In genomic region chr19:10353793-10354391, GRCh38 we compare ENCODE assay signal across 9 cellular contexts. TPM values are rescaled to one million over a fixed set of nuclear protein-coding genes. Genes with fewer than 3 reads are reported as not detected.
DNase-seq lines count a peak whose midpoint lies in the region; ATAC-seq and TF ChIP-seq lines count a peak whose summit lies in the region.
"Had no signal": no experiment of that assay in that cellular context is flagged by ENCODE, and none has a peak within 500 bp of the region (broad histone marks: within the 10 kb centered on the region; RNA-seq: fewer than 3 reads in every experiment).

No MANE protein-coding gene starts in this region.

- no peak overlapping the region for H3K27ac ChIP-seq in neural progenitor cell

- peak overlapping the region; percentile 84 for H3K4me2 ChIP-seq in neural progenitor cell

- no peaks in the 10 kb centered on the region for H3K27me3 ChIP-seq in neural progenitor cell

- peak overlapping the region; percentile 50 for H3K4me3 ChIP-seq in neural progenitor cell

- H3K36me3 Mint-ChIP-seq in neural progenitor cell, result peaks cover 11% of the 10 kb centered on the region
- H3K36me3 Mint-ChIP-seq: activated naive CD8-positive, alpha-beta T cell had no signal

- H3K9me3 Mint-ChIP-seq in neural progenitor cell, result no peaks in the 10 kb centered on the region

- no peaks in the 10 kb centered on the region for H3K9me3 ChIP-seq in neural progenitor cell (ENCODE audit: low read depth)

- H3K4me3 Mint-ChIP-seq in neural progenitor cell, result peak overlapping the region; percentile 69
- H3K4me3 Mint-ChIP-seq: activated naive CD8-positive, alpha-beta T cell had no signal

- DNase-seq in EH (ENCODE audit: low read depth), result peak; percentile 19
- peak; percentile 7 for DNase-seq in SK-MEL-5 (ENCODE audit: low read depth, low spot score)
- peak; percentile 19 for DNase-seq in effector CD8-positive, alpha-beta T cell (lab: John Stamatoyannopoulos, UW)
- peak; percentile 95 for DNase-seq in neural progenitor cell (ENCODE audit: low spot score)
- DNase-seq in COLO829 (ENCODE audit: low spot score), result no peak
- no peak for DNase-seq in NCI-H2081 treated with DMSO at 0.1 percent for 48 hours (lab: John Stamatoyannopoulos, UW)
- no peak for DNase-seq in HuH-7.5 (ENCODE audit: low spot score)

- peak overlapping the region; percentile 68 for H2AFZ ChIP-seq in neural progenitor cell (replicated peaks)

- H3K27ac Mint-ChIP-seq in neural progenitor cell, result no peak overlapping the region
- H3K27ac Mint-ChIP-seq: activated naive CD8-positive, alpha-beta T cell had no signal

- H3F3A ChIP-seq in neural progenitor cell (ENCODE audit: low read depth), result peaks cover 31% of the 10 kb centered on the region

- ATAC-seq in HG03565 (IDR thresholded peaks at IDR 0.05; ENCODE audit: unreplicated experiment), result no peak

- no peak for TF ChIP-seq CTCF in neural progenitor cell (IDR thresholded peaks at IDR 0.05)

- no peaks in the 10 kb centered on the region for H3K36me3 ChIP-seq in neural progenitor cell

- H4K20me1 ChIP-seq in neural progenitor cell (ENCODE audit: low read depth), result peaks cover 23% of the 10 kb centered on the region

- in situ Hi-C loops in SK-MEL-5 (cut with HindIII; ENCODE audit: low pct_unique_long_range_greater_than_20kb, low sequenced_read_pairs), result no loop called here

- no peak overlapping the region for H3K9ac ChIP-seq in neural progenitor cell

- H3K27me3 Mint-ChIP-seq in neural progenitor cell (ENCODE audit: insufficient read depth, low read depth), result peaks cover 2% of the 10 kb centered on the region
- H3K27me3 Mint-ChIP-seq: activated naive CD8-positive, alpha-beta T cell had no signal

- peaks cover 10% of the 10 kb centered on the region for H3K4me1 ChIP-seq in neural progenitor cell

- no peaks in the 10 kb centered on the region for H3K79me2 ChIP-seq in neural progenitor cell (ENCODE audit: low read depth)

- H3K4me1 Mint-ChIP-seq in neural progenitor cell, result peaks cover 20% of the 10 kb centered on the region

RNA-seq across cellular contexts. Expression of gene ICAM3, which starts 14.5 kb away (rescaled TPM):
- 6.1 and 7.6 TPM in 2 replicates for total RNA-seq in SK-MEL-5 (2014; rRNA removed; shearing (Covaris generic))
- 5.5 and 6.8 TPM in 2 replicates for polyA plus RNA-seq in SK-MEL-5 (2015; cell fraction: cytosol; rRNA removed)
- 0.51 and 0.85 TPM in 2 replicates for polyA plus RNA-seq in SK-MEL-5 (2015; cell fraction: nucleus; rRNA removed)
- total RNA-seq in neural progenitor cell (ENCODE audit: low replicate concordance), result 1.3 and 3.5 TPM in 2 replicates

RNA-seq across cellular contexts. Expression of gene RAVER1, which starts 20.6 kb away (rescaled TPM):
- total RNA-seq in SK-MEL-5 (2014; rRNA removed; shearing (Covaris generic)), result 7.3 and 8.1 TPM in 2 replicates
- polyA plus RNA-seq in SK-MEL-5 (2015; cell fraction: cytosol; rRNA removed), result 53.1 and 57.3 TPM in 2 replicates
- polyA plus RNA-seq in SK-MEL-5 (2015; cell fraction: nucleus; rRNA removed), result 24.1 and 25.0 TPM in 2 replicates
- 5.4 and 24.3 TPM in 2 replicates for total RNA-seq in neural progenitor cell (ENCODE audit: low replicate concordance)

RNA-seq across cellular contexts. Expression of gene TYK2, which starts 26.5 kb away (rescaled TPM):
- 26.5 and 31.6 TPM in 2 replicates for total RNA-seq in SK-MEL-5 (2014; rRNA removed; shearing (Covaris generic))
- 34.1 and 41.1 TPM in 2 replicates for polyA plus RNA-seq in SK-MEL-5 (2015; cell fraction: cytosol; rRNA removed)
- 436 and 495 TPM in 2 replicates for polyA plus RNA-seq in SK-MEL-5 (2015; cell fraction: nucleus; rRNA removed)
- total RNA-seq in neural progenitor cell (ENCODE audit: low replicate concordance), result 20.7 and 44.9 TPM in 2 replicates

RNA-seq across cellular contexts. Expression of gene FDX2, which starts 38.1 kb away (rescaled TPM):
- total RNA-seq in SK-MEL-5 (2014; rRNA removed; shearing (Covaris generic)), result 19.5 and 23.1 TPM in 2 replicates
- 23.5 and 32.2 TPM in 2 replicates for polyA plus RNA-seq in SK-MEL-5 (2015; cell fraction: cytosol; rRNA removed)
- polyA plus RNA-seq in SK-MEL-5 (2015; cell fraction: nucleus; rRNA removed), result 11.4 and 35.2 TPM in 2 replicates
- 7.4 and 11.4 TPM in 2 replicates for total RNA-seq in neural progenitor cell (ENCODE audit: low replicate concordance)

RNA-seq across cellular contexts. Expression of gene ZGLP1, which starts 44.3 kb away (rescaled TPM):
- total RNA-seq in SK-MEL-5 (2014; rRNA removed; shearing (Covaris generic)), result 0.08 and 0.69 TPM in 2 replicates
- 0.17 and 0.51 TPM in 2 replicates for polyA plus RNA-seq in SK-MEL-5 (2015; cell fraction: cytosol; rRNA removed)
- 7.5 and 7.9 TPM in 2 replicates for polyA plus RNA-seq in SK-MEL-5 (2015; cell fraction: nucleus; rRNA removed)
- total RNA-seq in neural progenitor cell (ENCODE audit: low replicate concordance), result 2.4 and 4.6 TPM in 2 replicates

Comparison
In these comparisons a context has a peak if more than half of its experiments do, and no peak if none do; other contexts are left out.
1. DNase-seq: peak in EH (single experiment), SK-MEL-5 (single experiment), effector CD8-positive, alpha-beta T cell (single experiment) and neural progenitor cell (single experiment); none in COLO829 (single experiment), NCI-H2081 treated with DMSO at 0.1 percent for 48 hours (single experiment) and HuH-7.5 (single experiment).